In the genomic region with DNA sequence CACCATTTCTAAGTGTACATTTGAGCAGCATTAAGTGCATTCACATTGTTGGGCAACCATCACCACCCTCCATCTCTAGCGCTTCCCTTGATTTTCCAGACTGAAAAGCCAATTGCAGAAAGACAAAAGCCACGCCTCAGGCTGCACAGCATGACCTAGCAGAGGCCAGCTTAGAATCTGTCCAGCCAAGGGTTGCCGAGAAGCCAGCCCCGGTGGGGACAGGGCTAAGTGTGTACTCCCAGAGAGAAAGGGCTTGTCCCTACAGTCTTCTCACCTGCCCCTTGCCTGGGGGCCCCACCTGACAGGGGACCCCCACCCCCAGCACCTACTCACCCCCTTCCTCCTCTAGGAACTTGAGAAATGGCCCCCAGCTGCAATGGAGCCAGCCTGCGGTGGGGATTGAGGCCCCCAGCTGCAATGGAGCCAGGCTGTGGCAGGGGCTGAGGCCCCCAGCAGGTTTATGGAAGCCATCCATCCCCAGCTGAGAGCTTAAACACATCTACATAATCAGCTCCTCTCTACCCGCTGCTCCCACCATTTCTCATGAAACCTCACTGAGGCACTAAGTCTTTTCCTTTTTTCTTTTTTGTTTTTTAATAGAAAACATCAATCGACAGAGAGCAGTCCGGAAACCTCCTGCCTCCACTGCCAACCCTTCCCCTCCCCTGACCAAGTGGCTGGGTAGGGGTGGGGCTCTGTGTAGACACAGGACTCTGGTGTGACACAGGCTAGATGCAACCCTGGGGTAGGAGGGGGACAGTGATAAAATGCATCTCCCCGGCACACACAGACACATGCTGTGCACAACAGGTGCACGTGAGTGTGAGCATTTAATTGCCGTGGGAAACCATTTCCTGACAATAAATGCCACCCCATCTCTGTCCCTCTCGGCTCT, we compare ENCODE assay signal across 17 cellular contexts.
"Had no signal": no experiment of that assay in that cellular context is flagged by ENCODE, and none has a peak within 500 bp of the region (broad histone marks: within the 10 kb centered on the region; RNA-seq: fewer than 3 reads in every experiment).

No MANE protein-coding gene starts in this region.

- H3K9me3 ChIP-seq: neutrophil, pancreas, vagina had no signal

- H3K27me3 ChIP-seq: pancreas, vagina had no signal

- ATAC-seq: left cardiac atrium; naive thymus-derived CD4-positive, alpha-beta T cell; pancreas; sciatic nerve; stimulated activated effector memory CD8-positive, alpha-beta T cell treated with anti-CD3 and anti-CD28 coated beads, Interleukin-12 subunit alpha, Interleukin-12 subunit beta, amount 100 ng/mL, for 72 hours had no signal

- H3K4me2 ChIP-seq: smooth muscle cell had no signal

- H3K27ac ChIP-seq: neutrophil, pancreas, stomach, vagina had no signal

- H3K4me3 ChIP-seq: pancreas, smooth muscle cell, stomach, vagina had no signal

- DNase-seq: activated CD4-positive, alpha-beta memory T cell treated with anti-CD3 and anti-CD28 coated beads for 36 hours; activated naive CD4-positive, alpha-beta T cell treated with Interleukin-2 at 50 U/mL for 16 hours; anterior cingulate cortex; caudate nucleus; left cardiac atrium; mesenchymal stem cell; naive thymus-derived CD4-positive, alpha-beta T cell; pancreas; stimulated activated CD4-positive, alpha-beta T cell treated with anti-CD3 and anti-CD28 coated beads, Interleukin-4, amount 100 ng/mL, for 24 hours; stomach; trophoblast cell; WERI-Rb-1 had no signal

- H3K4me1 ChIP-seq: pancreas, stomach, vagina had no signal

- H3K36me3 ChIP-seq: neutrophil, pancreas, stomach, vagina, WERI-Rb-1 had no signal
